Comparison of ENCODE assay signal across 1 cellular context in the genomic region with DNA sequence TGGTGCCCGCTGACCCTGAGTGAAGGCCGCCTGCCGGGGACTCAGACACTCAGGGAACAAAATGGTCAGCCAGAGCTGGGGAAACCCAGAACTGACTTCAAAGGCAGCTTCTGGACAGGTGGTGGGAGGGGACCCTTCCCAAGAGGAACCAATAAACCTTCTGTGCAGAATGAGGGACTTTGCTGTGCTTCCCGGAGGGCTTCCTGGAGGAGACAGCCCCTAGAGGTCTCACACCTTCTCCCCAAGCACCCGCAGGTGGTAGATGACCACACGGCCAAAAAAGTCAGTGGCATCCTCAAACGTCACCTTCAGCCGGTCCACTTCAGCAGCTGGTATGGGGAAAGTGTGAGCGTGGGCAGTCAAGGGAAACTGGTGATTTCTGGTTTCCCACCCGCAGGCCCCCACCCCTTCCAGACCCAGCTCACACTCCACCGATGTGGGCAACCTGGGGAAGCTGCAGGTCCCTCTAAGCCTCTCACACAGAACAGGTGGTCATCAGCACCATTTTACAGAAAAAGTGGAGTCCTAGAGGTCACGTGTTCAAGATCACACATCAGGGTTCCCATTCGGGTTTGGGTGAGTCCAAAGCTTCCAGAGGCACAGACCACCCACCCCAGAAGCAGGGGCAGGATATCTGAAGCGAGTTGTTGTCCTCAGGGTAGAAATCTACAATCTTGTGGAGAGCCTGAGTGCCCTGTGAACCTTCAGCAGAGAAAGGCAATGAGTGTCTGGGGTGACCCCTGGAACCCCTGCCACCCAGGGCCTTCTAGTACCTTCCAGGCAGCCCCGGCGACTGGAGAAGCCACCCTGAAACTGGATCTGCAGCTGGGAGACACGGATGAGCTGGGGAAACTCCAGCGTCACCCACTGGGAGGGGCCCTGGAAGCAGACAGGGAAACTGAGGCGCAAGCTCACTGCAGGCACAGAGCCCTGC.
A peak's percentile ranks its signal among the peaks of the same experiment; 100 is the strongest.
TF ChIP-seq lines count a peak whose summit lies in the region.

No MANE protein-coding gene starts in this region.

TF ChIP-seq in GM12878, 131 proteins besides CTCF, POLR2A, EP300 and RAD21:
- TF ChIP-seq, protein P1, sequence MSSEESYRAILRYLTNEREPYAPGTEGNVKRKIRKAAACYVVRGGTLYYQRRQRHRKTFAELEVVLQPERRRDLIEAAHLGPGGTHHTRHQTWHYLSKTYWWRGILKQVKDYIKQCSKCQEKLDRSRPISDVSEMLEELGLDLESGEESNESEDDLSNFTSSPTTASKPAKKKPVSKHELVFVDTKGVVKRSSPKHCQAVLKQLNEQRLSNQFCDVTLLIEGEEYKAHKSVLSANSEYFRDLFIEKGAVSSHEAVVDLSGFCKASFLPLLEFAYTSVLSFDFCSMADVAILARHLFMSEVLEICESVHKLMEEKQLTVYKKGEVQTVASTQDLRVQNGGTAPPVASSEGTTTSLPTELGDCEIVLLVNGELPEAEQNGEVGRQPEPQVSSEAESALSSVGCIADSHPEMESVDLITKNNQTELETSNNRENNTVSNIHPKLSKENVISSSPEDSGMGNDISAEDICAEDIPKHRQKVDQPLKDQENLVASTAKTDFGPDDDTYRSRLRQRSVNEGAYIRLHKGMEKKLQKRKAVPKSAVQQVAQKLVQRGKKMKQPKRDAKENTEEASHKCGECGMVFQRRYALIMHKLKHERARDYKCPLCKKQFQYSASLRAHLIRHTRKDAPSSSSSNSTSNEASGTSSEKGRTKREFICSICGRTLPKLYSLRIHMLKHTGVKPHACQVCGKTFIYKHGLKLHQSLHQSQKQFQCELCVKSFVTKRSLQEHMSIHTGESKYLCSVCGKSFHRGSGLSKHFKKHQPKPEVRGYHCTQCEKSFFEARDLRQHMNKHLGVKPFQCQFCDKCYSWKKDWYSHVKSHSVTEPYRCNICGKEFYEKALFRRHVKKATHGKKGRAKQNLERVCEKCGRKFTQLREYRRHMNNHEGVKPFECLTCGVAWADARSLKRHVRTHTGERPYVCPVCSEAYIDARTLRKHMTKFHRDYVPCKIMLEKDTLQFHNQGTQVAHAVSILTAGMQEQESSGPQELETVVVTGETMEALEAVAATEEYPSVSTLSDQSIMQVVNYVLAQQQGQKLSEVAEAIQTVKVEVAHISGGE (CRISPR knock-in tag; IDR thresholded peaks at IDR 0.05): no peak
- TF ChIP-seq BRCA1 (IDR thresholded peaks at IDR 0.05; ENCODE audit: low read depth, low read length) (no peak), POLR2AphosphoS5 (IDR thresholded peaks at IDR 0.05; ENCODE audit: low read length) (no peak), TCF3 (IDR thresholded peaks at IDR 0.05; ENCODE audit: borderline replicate concordance, insufficient read depth, low read depth, low read length) (no peak), TAF1 (IDR thresholded peaks at IDR 0.05; ENCODE audit: borderline replicate concordance, low read depth, low read length) (no peak), POLR2AphosphoS2 (IDR thresholded peaks at IDR 0.05; ENCODE audit: low read depth, low read length) (0 out of 2 replicates have a peak, but pooled peaks have one; percentile 62), NBN (IDR thresholded peaks at IDR 0.05) (no peak), SREBF2 (IDR thresholded peaks at IDR 0.05; ENCODE audit: low read length) (no peak), HCFC1 (IDR thresholded peaks at IDR 0.05; ENCODE audit: low read length) (no peak), NFYA (IDR thresholded peaks at IDR 0.05; ENCODE audit: borderline replicate concordance, low read depth, low read length) (no peak), CREB1 (IDR thresholded peaks at IDR 0.05; ENCODE audit: low read depth) (no peak), CBX3 (IDR thresholded peaks at IDR 0.05; ENCODE audit: borderline replicate concordance, low read depth) (no peak), DPF2 (IDR thresholded peaks at IDR 0.05) (no peak), POU2F2 (IDR thresholded peaks at IDR 0.05; ENCODE audit: borderline replicate concordance, low read depth, low read length) (no peak), BCL11A (IDR thresholded peaks at IDR 0.05; ENCODE audit: low read depth, low read length) (no peak), ZNF622 (IDR thresholded peaks at IDR 0.05) (no peak), SPI1 (IDR thresholded peaks at IDR 0.05; ENCODE audit: borderline replicate concordance, insufficient read depth, low read depth, low read length) (no peak), RAD51 (IDR thresholded peaks at IDR 0.05) (peak; percentile 43; the same call in 1 of the 2 replicates)
- TF ChIP-seq, protein P2, sequence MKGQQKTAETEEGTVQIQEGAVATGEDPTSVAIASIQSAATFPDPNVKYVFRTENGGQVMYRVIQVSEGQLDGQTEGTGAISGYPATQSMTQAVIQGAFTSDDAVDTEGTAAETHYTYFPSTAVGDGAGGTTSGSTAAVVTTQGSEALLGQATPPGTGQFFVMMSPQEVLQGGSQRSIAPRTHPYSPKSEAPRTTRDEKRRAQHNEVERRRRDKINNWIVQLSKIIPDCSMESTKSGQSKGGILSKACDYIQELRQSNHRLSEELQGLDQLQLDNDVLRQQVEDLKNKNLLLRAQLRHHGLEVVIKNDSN (IDR thresholded peaks at IDR 0.05; ENCODE audit: borderline replicate concordance, extremely low read length, insufficient read depth, low read depth, low read length): peak; percentile 29
- TF ChIP-seq, protein P3, sequence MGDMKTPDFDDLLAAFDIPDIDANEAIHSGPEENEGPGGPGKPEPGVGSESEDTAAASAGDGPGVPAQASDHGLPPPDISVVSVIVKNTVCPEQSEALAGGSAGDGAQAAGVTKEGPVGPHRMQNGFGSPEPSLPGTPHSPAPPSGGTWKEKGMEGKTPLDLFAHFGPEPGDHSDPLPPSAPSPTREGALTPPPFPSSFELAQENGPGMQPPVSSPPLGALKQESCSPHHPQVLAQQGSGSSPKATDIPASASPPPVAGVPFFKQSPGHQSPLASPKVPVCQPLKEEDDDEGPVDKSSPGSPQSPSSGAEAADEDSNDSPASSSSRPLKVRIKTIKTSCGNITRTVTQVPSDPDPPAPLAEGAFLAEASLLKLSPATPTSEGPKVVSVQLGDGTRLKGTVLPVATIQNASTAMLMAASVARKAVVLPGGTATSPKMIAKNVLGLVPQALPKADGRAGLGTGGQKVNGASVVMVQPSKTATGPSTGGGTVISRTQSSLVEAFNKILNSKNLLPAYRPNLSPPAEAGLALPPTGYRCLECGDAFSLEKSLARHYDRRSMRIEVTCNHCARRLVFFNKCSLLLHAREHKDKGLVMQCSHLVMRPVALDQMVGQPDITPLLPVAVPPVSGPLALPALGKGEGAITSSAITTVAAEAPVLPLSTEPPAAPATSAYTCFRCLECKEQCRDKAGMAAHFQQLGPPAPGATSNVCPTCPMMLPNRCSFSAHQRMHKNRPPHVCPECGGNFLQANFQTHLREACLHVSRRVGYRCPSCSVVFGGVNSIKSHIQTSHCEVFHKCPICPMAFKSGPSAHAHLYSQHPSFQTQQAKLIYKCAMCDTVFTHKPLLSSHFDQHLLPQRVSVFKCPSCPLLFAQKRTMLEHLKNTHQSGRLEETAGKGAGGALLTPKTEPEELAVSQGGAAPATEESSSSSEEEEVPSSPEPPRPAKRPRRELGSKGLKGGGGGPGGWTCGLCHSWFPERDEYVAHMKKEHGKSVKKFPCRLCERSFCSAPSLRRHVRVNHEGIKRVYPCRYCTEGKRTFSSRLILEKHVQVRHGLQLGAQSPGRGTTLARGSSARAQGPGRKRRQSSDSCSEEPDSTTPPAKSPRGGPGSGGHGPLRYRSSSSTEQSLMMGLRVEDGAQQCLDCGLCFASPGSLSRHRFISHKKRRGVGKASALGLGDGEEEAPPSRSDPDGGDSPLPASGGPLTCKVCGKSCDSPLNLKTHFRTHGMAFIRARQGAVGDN (IDR thresholded peaks at IDR 0.05): no peak
- TF ChIP-seq, protein P4, sequence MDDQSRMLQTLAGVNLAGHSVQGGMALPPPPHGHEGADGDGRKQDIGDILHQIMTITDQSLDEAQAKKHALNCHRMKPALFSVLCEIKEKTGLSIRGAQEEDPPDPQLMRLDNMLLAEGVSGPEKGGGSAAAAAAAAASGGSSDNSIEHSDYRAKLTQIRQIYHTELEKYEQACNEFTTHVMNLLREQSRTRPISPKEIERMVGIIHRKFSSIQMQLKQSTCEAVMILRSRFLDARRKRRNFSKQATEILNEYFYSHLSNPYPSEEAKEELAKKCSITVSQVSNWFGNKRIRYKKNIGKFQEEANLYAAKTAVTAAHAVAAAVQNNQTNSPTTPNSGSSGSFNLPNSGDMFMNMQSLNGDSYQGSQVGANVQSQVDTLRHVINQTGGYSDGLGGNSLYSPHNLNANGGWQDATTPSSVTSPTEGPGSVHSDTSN (IDR thresholded peaks at IDR 0.05; ENCODE audit: insufficient replicate concordance, low read depth, low read length): no peak
- TF ChIP-seq, protein P5, sequence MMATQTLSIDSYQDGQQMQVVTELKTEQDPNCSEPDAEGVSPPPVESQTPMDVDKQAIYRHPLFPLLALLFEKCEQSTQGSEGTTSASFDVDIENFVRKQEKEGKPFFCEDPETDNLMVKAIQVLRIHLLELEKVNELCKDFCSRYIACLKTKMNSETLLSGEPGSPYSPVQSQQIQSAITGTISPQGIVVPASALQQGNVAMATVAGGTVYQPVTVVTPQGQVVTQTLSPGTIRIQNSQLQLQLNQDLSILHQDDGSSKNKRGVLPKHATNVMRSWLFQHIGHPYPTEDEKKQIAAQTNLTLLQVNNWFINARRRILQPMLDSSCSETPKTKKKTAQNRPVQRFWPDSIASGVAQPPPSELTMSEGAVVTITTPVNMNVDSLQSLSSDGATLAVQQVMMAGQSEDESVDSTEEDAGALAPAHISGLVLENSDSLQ (IDR thresholded peaks at IDR 0.05): no peak
- TF ChIP-seq, protein P6, sequence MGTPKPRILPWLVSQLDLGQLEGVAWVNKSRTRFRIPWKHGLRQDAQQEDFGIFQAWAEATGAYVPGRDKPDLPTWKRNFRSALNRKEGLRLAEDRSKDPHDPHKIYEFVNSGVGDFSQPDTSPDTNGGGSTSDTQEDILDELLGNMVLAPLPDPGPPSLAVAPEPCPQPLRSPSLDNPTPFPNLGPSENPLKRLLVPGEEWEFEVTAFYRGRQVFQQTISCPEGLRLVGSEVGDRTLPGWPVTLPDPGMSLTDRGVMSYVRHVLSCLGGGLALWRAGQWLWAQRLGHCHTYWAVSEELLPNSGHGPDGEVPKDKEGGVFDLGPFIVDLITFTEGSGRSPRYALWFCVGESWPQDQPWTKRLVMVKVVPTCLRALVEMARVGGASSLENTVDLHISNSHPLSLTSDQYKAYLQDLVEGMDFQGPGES (IDR thresholded peaks at IDR 0.05): no peak
